In the genomic region with DNA sequence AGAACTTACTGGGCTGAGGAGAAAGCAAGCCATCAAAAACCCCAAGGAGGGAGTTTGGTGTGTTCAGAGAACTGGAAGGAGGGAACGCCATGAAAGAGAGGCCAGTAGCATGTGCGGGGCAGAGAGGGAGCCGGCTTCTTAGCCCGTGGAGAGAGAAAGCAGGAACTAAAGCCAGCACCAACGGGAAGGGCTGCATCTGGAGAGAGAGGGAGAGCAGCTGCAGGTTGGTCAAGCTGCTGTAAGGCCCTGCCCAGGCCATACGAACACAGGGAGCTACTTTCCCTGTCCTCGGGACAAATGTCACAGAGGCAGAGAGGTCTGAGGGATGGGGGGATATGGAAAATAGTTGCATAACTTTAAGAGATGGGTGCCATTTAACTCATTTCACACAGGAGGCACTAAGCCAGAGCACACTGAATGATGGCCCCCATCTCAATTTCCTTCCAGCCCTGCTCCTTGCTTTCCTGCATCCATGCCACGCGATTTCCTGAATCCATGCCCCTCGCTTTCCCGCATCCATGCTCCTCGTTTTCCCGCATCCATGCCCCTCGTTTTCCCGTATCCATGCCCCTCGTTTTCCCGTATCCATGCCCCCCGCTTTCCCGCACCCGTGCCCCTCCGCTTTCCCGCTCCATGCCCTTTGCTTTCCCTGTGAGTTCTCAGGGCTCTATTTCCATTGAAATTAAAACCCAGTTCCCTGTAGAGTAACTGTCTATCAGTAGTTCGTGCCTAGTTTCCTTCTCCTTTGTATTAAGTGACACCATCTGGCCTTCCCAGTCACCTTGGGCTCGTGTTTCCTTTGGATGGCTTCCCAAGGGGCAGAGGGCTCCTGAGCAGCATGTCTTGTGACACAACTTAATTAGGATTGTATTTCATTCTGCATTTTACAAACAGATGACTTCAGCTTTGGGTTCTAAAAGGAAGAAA, we compare ENCODE assay signal across 15 cellular contexts. TPM values are rescaled to one million over a fixed set of nuclear protein-coding genes. Genes with fewer than 3 reads are reported as not detected.
A peak's percentile ranks its signal among the peaks of the same experiment; 100 is the strongest.
DNase-seq lines count a peak whose midpoint lies in the region; ATAC-seq and TF ChIP-seq lines count a peak whose summit lies in the region.
"Had no signal": no experiment of that assay in that cellular context is flagged by ENCODE, and none has a peak within 500 bp of the region (broad histone marks: within the 10 kb centered on the region; RNA-seq: fewer than 3 reads in every experiment).

No MANE protein-coding gene starts in this region.

- POLR2A ChIA-PET in OCI-LY7 (lab: Charles Lee): interaction anchor here (0.6 kb wide), 1 partner anchor 682 kb away, joined by 3 read pairs; no protein-coding TSS in a partner anchor

- no TSS peak for BruUV-seq in OCI-LY7 (replicated peaks; lab: Mats Ljungman, UMichigan)

- peaks cover 20% of the 10 kb centered on the region for H3K36me3 ChIP-seq in BLaER1
- peaks cover 4% of the 10 kb centered on the region for H3K36me3 ChIP-seq in adipocyte (ENCODE audit: control insufficient read depth, insufficient read depth, low read length, severe bottlenecking)
- H3K36me3 ChIP-seq in mucosa of descending colon (ENCODE audit: low read depth): no peaks in the 10 kb centered on the region
- no peaks in the 10 kb centered on the region for H3K36me3 ChIP-seq in OCI-LY7 (ENCODE audit: insufficient read depth, low read length)
- H3K36me3 ChIP-seq: ascending aorta had no signal

- H3K79me2 ChIP-seq in OCI-LY7 (ENCODE audit: insufficient read depth, low read depth, low read length): no peaks in the 10 kb centered on the region

- ATAC-seq in mucosa of descending colon (peak; percentile 14), HG03354 (IDR thresholded peaks at IDR 0.05; ENCODE audit: poor library complexity, severe bottlenecking, unreplicated experiment) (no peak)

- H3K27me3 ChIP-seq in BLaER1: no peaks in the 10 kb centered on the region
- H3K27me3 ChIP-seq in adipocyte (replicated peaks; ENCODE audit: control insufficient read depth, insufficient read depth, low read length): no peaks in the 10 kb centered on the region
- H3K27me3 ChIP-seq: ascending aorta had no signal

- H3K4me3 ChIP-seq in BLaER1 (no peak overlapping the region), HFF-Myc (replicated peaks; ENCODE audit: low read depth, low read length) (no peak overlapping the region), adipocyte (ENCODE audit: low read length) (no peak overlapping the region), mucosa of descending colon (no peak overlapping the region), OCI-LY7 (ENCODE audit: low read depth, low read length, poor library complexity, severe bottlenecking) (no peak overlapping the region)
- H3K4me3 ChIP-seq: ascending aorta, GM23248 had no signal

- H3K9me2 ChIP-seq in OCI-LY7 (ENCODE audit: insufficient read depth, low read length): no peaks in the 10 kb centered on the region

- no peak overlapping the region for H3K27ac ChIP-seq in BLaER1
- H3K27ac ChIP-seq in OCI-LY7 (ENCODE audit: low read depth, low read length, poor library complexity, severe bottlenecking): no peak overlapping the region
- H3K27ac ChIP-seq: ascending aorta, GM23248 had no signal

- no peak overlapping the region for H2AFZ ChIP-seq in OCI-LY7 (ENCODE audit: low read length)
- H2AFZ ChIP-seq: GM23248 had no signal

- DNase-seq in HFF-Myc (ENCODE audit: extremely low read depth, low read depth) (peak; percentile 19), adipocyte (ENCODE audit: low read depth) (peak; percentile 31), mucosa of descending colon (no peak), NCI-H2196 (lab: John Stamatoyannopoulos, UW; ENCODE audit: unreplicated experiment) (no peak), OCI-LY7 (ENCODE audit: low spot score) (no peak), GM03348 (ENCODE audit: low spot score) (no peak)
- DNase-seq: activated CD4-positive, alpha-beta memory T cell treated with anti-CD3 and anti-CD28 coated beads for 36 hours; GM23248; NCI-H187 treated with DMSO at 0.1 percent for 48 hours; NK-92 treated with Interleukin-12 subunit alpha and Interleukin-12 subunit beta, amount 100 ng/mL, for 24 hours; occipital lobe; SHP77 had no signal

- no peaks in the 10 kb centered on the region for H4K20me1 ChIP-seq in BLaER1
- no peaks in the 10 kb centered on the region for H4K20me1 ChIP-seq in OCI-LY7 (ENCODE audit: insufficient read depth, low read length)

- intact Hi-C loops in mucosa of descending colon (cut with DNase I, micrococcal nuclease): no loop called here
- intact Hi-C loops in OCI-LY7 (cut with micrococcal nuclease; ENCODE audit: unreplicated experiment): no loop called here

- H3K9ac ChIP-seq in BLaER1 (no peak overlapping the region), adipocyte (ENCODE audit: low read length) (no peak overlapping the region)
- H3K9ac ChIP-seq: GM23248 had no signal

- peak overlapping the region; percentile 12 for H3K4me2 ChIP-seq in BLaER1
- H3K4me2 ChIP-seq in OCI-LY7 (ENCODE audit: low read length): no peak overlapping the region

- CTCF ChIA-PET in OCI-LY7 (lab: Charles Lee; ENCODE audit: unreplicated experiment): no interaction called here

- H3K4me1 ChIP-seq in BLaER1: peaks cover 21% of the 10 kb centered on the region
- peaks cover 8% of the 10 kb centered on the region for H3K4me1 ChIP-seq in adipocyte (ENCODE audit: control insufficient read depth, insufficient read depth, low read length)
- peaks cover 21% of the 10 kb centered on the region for H3K4me1 ChIP-seq in mucosa of descending colon (ENCODE audit: low read depth)
- H3K4me1 ChIP-seq in OCI-LY7 (ENCODE audit: insufficient read depth, low read length, poor library complexity, severe bottlenecking): peaks cover 11% of the 10 kb centered on the region

- TF ChIP-seq CTCF in HFF-Myc (IDR thresholded peaks at IDR 0.05; ENCODE audit: low read depth, low read length, missing control alignments) (no peak), mucosa of descending colon (IDR thresholded peaks at IDR 0.05) (no peak), OCI-LY7 (conservative IDR thresholded peaks at IDR 0.05; ENCODE audit: low read length) (no peak)

- peaks cover 5% of the 10 kb centered on the region; the same call in 1 of the 2 replicates for H3K9me3 ChIP-seq in BLaER1
- H3K9me3 ChIP-seq in adipocyte (ENCODE audit: control insufficient read depth, low read length): no peaks in the 10 kb centered on the region
- H3K9me3 ChIP-seq in mucosa of descending colon: no peaks in the 10 kb centered on the region
- H3K9me3 ChIP-seq in OCI-LY7 (ENCODE audit: low read length): no peaks in the 10 kb centered on the region
- H3K9me3 ChIP-seq: ascending aorta had no signal

RNA-seq across cellular contexts. Expression of a gene that starts 31.5 kb away (rescaled TPM):
- total RNA-seq in mucosa of descending colon (1,000 to 10,000 TPM; 3,253 to 4,069 (median 3,560) TPM), OCI-LY7 (2022) (2,337 and 2,698 TPM in 2 replicates)
- 1,996 and 2,481 TPM in 2 replicates for total RNA-seq in OCI-LY7 (2014; rRNA removed; shearing (Covaris generic))

RNA-seq across cellular contexts. Expression of a gene that starts 45.7 kb away (rescaled TPM):
- total RNA-seq in mucosa of descending colon (10 to 100 TPM; 10.5 to 20.0 (median 13.6) TPM), OCI-LY7 (2022) (0.35 and 0.78 TPM in 2 replicates)
- 0.46 and 1.5 TPM in 2 replicates for total RNA-seq in OCI-LY7 (2014; rRNA removed; shearing (Covaris generic))

Comparison
In these comparisons a context has a peak if more than half of its experiments do, and no peak if none do; other contexts are left out.
1. DNase-seq: peak in HFF-Myc (single experiment) and adipocyte (single experiment); none in mucosa of descending colon (0 of 3), NCI-H2196 (single experiment), OCI-LY7 (single experiment) and GM03348 (single experiment).
2. RNA of a gene that starts 45.7 kb away (total RNA-seq): 10.5 to 20.0 TPM in mucosa of descending colon; 0.35 to 1.5 TPM in OCI-LY7; every median in the first group is over 4 times any median in the second.